Comparison of ENCODE assay signal across 16 cellular contexts in the genomic region with DNA sequence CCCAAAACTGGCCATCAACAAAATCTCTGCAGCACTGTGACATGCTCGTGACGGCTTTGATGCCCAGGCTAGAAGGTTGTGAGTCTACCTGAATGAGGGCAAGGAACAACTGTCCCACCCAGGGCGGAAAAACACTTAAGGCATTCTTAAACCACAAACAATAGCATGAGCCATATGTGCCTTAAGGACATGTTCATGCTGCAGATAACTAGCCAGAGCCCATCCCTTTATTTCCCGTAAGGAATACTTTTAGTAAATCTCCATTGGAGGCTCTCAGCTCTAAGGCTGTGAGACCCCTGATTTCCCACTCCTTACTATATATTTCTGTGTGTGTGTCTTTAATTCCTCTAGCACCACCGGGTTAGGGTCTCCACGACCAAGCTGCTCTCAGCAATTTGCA. TPM values are rescaled to one million over a fixed set of nuclear protein-coding genes. Genes with fewer than 3 reads are reported as not detected.
DNase-seq lines count a peak whose midpoint lies in the region; ATAC-seq, FAIRE-seq and TF ChIP-seq lines count a peak whose summit lies in the region.
"Had no signal": no experiment of that assay in that cellular context is flagged by ENCODE, and none has a peak within 500 bp of the region (broad histone marks: within the 10 kb centered on the region; RNA-seq: fewer than 3 reads in every experiment).

No MANE protein-coding gene starts in this region.

- H3K9me3 ChIP-seq in kidney (ENCODE audit: control insufficient read depth in 1 of 2, low read length in 2 of 2), result no peaks in the 10 kb centered on the region
- H3K9me3 ChIP-seq: heart left ventricle, pancreas had no signal

- no peak overlapping the region for H3K9ac ChIP-seq in kidney (ENCODE audit: low read length in 2 of 2)

- no peak for DNase-seq in activated T-cell treated with anti-CD3 and anti-CD28 coated beads, Interleukin-2, amount 50 U/mL, for 72 hours
- no peak for DNase-seq in activated T-cell treated with anti-CD3 and anti-CD28 coated beads, Interleukin-2, amount 50 U/mL, for 48 hours
- no peak for DNase-seq in NB4 (ENCODE audit: low read depth)
- DNase-seq in central memory CD8-positive, alpha-beta T cell (ENCODE audit: low spot score in 2 of 2), result no peak
- DNase-seq in stimulated activated effector memory CD8-positive, alpha-beta T cell treated with anti-CD3 and anti-CD28 coated beads, Interleukin-12 subunit alpha, Interleukin-12 subunit beta, amount 100 ng/mL, for 72 hours (ENCODE audit: low spot score in 2 of 2), result no peak
- DNase-seq in kidney, result no peak
- no peak for DNase-seq in effector CD8-positive, alpha-beta T cell (lab: John Stamatoyannopoulos, UW)
- DNase-seq: heart left ventricle, HFFc6, kidney glomerular epithelial cell, NCI-H1105, NCI-H2171 treated with DMSO at 0.1 percent for 48 hours, pancreas had no signal

- H3K36me3 ChIP-seq in kidney (ENCODE audit: control insufficient read depth in 1 of 2, insufficient read depth in 2 of 2, low read length in 2 of 2), result no peaks in the 10 kb centered on the region
- H3K36me3 ChIP-seq: pancreas had no signal

- peaks cover 14 to 19% of the 10 kb centered on the region in 2 donors for H3K36me3 Mint-ChIP-seq in activated T-cell treated with anti-CD3 and anti-CD28 coated beads, Interleukin-2, amount 50 U/mL, for 72 hours (ENCODE audit: insufficient read depth in 2 of 2)
- H3K36me3 Mint-ChIP-seq in central memory CD8-positive, alpha-beta T cell (ENCODE audit: insufficient read depth), result peaks cover 21% of the 10 kb centered on the region
- peaks cover 69% of the 10 kb centered on the region for H3K36me3 Mint-ChIP-seq in stimulated activated effector memory CD8-positive, alpha-beta T cell treated with anti-CD3 and anti-CD28 coated beads, Interleukin-12 subunit alpha, Interleukin-12 subunit beta, amount 100 ng/mL, for 72 hours

- TF ChIP-seq CTCF in NB4 (IDR thresholded peaks at IDR 0.05; ENCODE audit: low read depth, low read length), result no peak
- no peak for TF ChIP-seq CTCF in kidney (IDR thresholded peaks at IDR 0.05; ENCODE audit: borderline replicate concordance, extremely low read depth, insufficient read depth)

- intact Hi-C loops in kidney (cut with DNase I), result no loop called here

- peak overlapping the region; percentile 98 for H3K4me3 Mint-ChIP-seq in activated T-cell treated with anti-CD3 and anti-CD28 coated beads, Interleukin-2, amount 50 U/mL, for 72 hours
- H3K4me3 Mint-ChIP-seq in central memory CD8-positive, alpha-beta T cell, result peak overlapping the region; percentile 100
- H3K4me3 Mint-ChIP-seq in stimulated activated effector memory CD8-positive, alpha-beta T cell treated with anti-CD3 and anti-CD28 coated beads, Interleukin-12 subunit alpha, Interleukin-12 subunit beta, amount 100 ng/mL, for 72 hours, result peak overlapping the region; percentile 97

- no peak for ATAC-seq in activated T-cell treated with anti-CD3 and anti-CD28 coated beads, Interleukin-2, amount 50 U/mL, for 72 hours (replicated peaks in 1 of 2)
- no peak for ATAC-seq in central memory CD8-positive, alpha-beta T cell (replicated peaks; ENCODE audit: extremely low read depth, poor library complexity, severe bottlenecking)
- no peak for ATAC-seq in stimulated activated effector memory CD8-positive, alpha-beta T cell treated with anti-CD3 and anti-CD28 coated beads, Interleukin-12 subunit alpha, Interleukin-12 subunit beta, amount 100 ng/mL, for 72 hours
- ATAC-seq in HG03432 (IDR thresholded peaks at IDR 0.05; ENCODE audit: unreplicated experiment), result no peak
- ATAC-seq: heart left ventricle, pancreas had no signal

- no peak for FAIRE-seq in kidney (lab: Jason Lieb, UNC)
- FAIRE-seq: D721Med, GM18507, pancreas had no signal

- H3K9me3 Mint-ChIP-seq in activated T-cell treated with anti-CD3 and anti-CD28 coated beads, Interleukin-2, amount 50 U/mL, for 72 hours, result no peaks in the 10 kb centered on the region
- no peaks in the 10 kb centered on the region for H3K9me3 Mint-ChIP-seq in central memory CD8-positive, alpha-beta T cell
- H3K9me3 Mint-ChIP-seq in stimulated activated effector memory CD8-positive, alpha-beta T cell treated with anti-CD3 and anti-CD28 coated beads, Interleukin-12 subunit alpha, Interleukin-12 subunit beta, amount 100 ng/mL, for 72 hours, result no peaks in the 10 kb centered on the region

- no peak overlapping the region for H3K27ac ChIP-seq in kidney (ENCODE audit: low read depth in 2 of 2, low read length in 2 of 2)
- H3K27ac ChIP-seq: pancreas had no signal

- H3K27ac Mint-ChIP-seq in activated T-cell treated with anti-CD3 and anti-CD28 coated beads, Interleukin-2, amount 50 U/mL, for 72 hours, result peak overlapping the region; percentile 97
- peak overlapping the region; percentile 98 for H3K27ac Mint-ChIP-seq in central memory CD8-positive, alpha-beta T cell (ENCODE audit: low read depth)
- peak overlapping the region; percentile 95 for H3K27ac Mint-ChIP-seq in stimulated activated effector memory CD8-positive, alpha-beta T cell treated with anti-CD3 and anti-CD28 coated beads, Interleukin-12 subunit alpha, Interleukin-12 subunit beta, amount 100 ng/mL, for 72 hours

- TF ChIP-seq POLR2A in NB4 (IDR thresholded peaks at IDR 0.05; ENCODE audit: extremely low read depth, insufficient read length), result no peak

- H3K4me1 ChIP-seq in kidney (ENCODE audit: control insufficient read depth in 1 of 2, insufficient read depth in 1 of 2, low read depth in 1 of 2, low read length in 2 of 2), result peaks cover 4 to 14% of the 10 kb centered on the region in 2 donors

- peaks cover 69% of the 10 kb centered on the region for H3K4me1 Mint-ChIP-seq in activated T-cell treated with anti-CD3 and anti-CD28 coated beads, Interleukin-2, amount 50 U/mL, for 72 hours (ENCODE audit: low read depth)
- peaks cover 57% of the 10 kb centered on the region for H3K4me1 Mint-ChIP-seq in central memory CD8-positive, alpha-beta T cell
- peaks cover 54% of the 10 kb centered on the region for H3K4me1 Mint-ChIP-seq in stimulated activated effector memory CD8-positive, alpha-beta T cell treated with anti-CD3 and anti-CD28 coated beads, Interleukin-12 subunit alpha, Interleukin-12 subunit beta, amount 100 ng/mL, for 72 hours

- H3K4me3 ChIP-seq in NB4 (ENCODE audit: low read depth, low read length) (peak overlapping the region; percentile 90), kidney (ENCODE audit: low read length in 2 of 2) (no peak overlapping the region)
- H3K4me3 ChIP-seq: heart left ventricle, pancreas had no signal

- no peaks in the 10 kb centered on the region for H3K27me3 Mint-ChIP-seq in activated T-cell treated with anti-CD3 and anti-CD28 coated beads, Interleukin-2, amount 50 U/mL, for 72 hours (ENCODE audit: low read depth)
- no peaks in the 10 kb centered on the region for H3K27me3 Mint-ChIP-seq in central memory CD8-positive, alpha-beta T cell

RNA-seq across cellular contexts. Expression of gene CHORDC1, which starts 3.4 kb away (rescaled TPM):
- total RNA-seq in activated T-cell treated with anti-CD3 and anti-CD28 coated beads, Interleukin-2, amount 50 U/mL, for 72 hours, result 10 to 100 TPM; 49.1 to 55.3 TPM
- 21.7 TPM for total RNA-seq in kidney
- 12.3 TPM for polyA plus RNA-seq in kidney (ENCODE audit: insufficient read depth, low read depth, low replicate concordance)
